ENCODE assay signal across 8 cellular contexts in genomic region chr10:102645388-102645740, GRCh38. TPM values are rescaled to one million over a fixed set of nuclear protein-coding genes. Genes with fewer than 3 reads are reported as not detected.
DNase-seq lines count a peak whose midpoint lies in the region; ATAC-seq, FAIRE-seq and TF ChIP-seq lines count a peak whose summit lies in the region.

No MANE protein-coding gene starts in this region.

- H3K27ac ChIP-seq in PC-9, result peak overlapping the region; percentile 83
- H3K27ac ChIP-seq in heart left ventricle, result peak overlapping the region; percentile 93 to 100 (median 98)
- peak overlapping the region; percentile 95 to 99 (median 98) for H3K27ac ChIP-seq in pancreas

- peak overlapping the region; percentile 62; the same call in 1 of the 2 replicates for H2AFZ ChIP-seq in PC-9

- H3K4me1 ChIP-seq in PC-9 (replicated peaks; ENCODE audit: insufficient read depth) (peaks cover 14% of the 10 kb centered on the region; the same call in 1 of the 2 replicates), adipocyte (ENCODE audit: control insufficient read depth, insufficient read depth, low read length) (peaks cover 36% of the 10 kb centered on the region), heart left ventricle (peaks cover 32 to 54% (median 43%) of the 10 kb centered on the region in 12 donors), pancreas (peaks cover 32 to 35% (median 35%) of the 10 kb centered on the region in 3 donors)

- DNase-seq in ACHN (peak; percentile 71), H7 (no peak), PC-9 (peak in 1 of 2 experiments; percentile 62), adipocyte (ENCODE audit: low read depth) (no peak), heart left ventricle (peak; percentile 80 to 91 (median 84)), pancreas (peak in 5 of 6 donors; percentile 87 to 92 (median 88)), GM19239 (ENCODE audit: insufficient read length, low spot score) (no peak), D341Med (ENCODE audit: low spot score) (no peak)

- H3K9ac ChIP-seq in adipocyte (ENCODE audit: low read length), result peak overlapping the region; percentile 100

- FAIRE-seq in pancreas (lab: Jason Lieb, UNC), result no peak
- FAIRE-seq in GM19239 (lab: Jason Lieb, UNC), result no peak

- in situ Hi-C loops in ACHN (cut with HindIII; ENCODE audit: low pct_ligation_motif_present, low pct_unique_long_range_greater_than_20kb, low sequenced_read_pairs), result no loop called here

- H3K36me3 ChIP-seq in H7 (replicated peaks; ENCODE audit: control insufficient read depth, insufficient read depth, low read length), result no peaks in the 10 kb centered on the region
- no peaks in the 10 kb centered on the region for H3K36me3 ChIP-seq in PC-9 (ENCODE audit: low read depth)
- peaks cover 4% of the 10 kb centered on the region for H3K36me3 ChIP-seq in adipocyte (ENCODE audit: control insufficient read depth, insufficient read depth, low read length, severe bottlenecking)
- peaks cover 0 to 8% (median 0%) of the 10 kb centered on the region in 9 donors for H3K36me3 ChIP-seq in heart left ventricle
- H3K36me3 ChIP-seq in pancreas, result no peaks in the 10 kb centered on the region

- H3K9me3 ChIP-seq in PC-9 (ENCODE audit: insufficient read depth, low read depth) (no peaks in the 10 kb centered on the region), adipocyte (ENCODE audit: control insufficient read depth, low read length) (no peaks in the 10 kb centered on the region), heart left ventricle (no peaks in the 10 kb centered on the region), pancreas (no peaks in the 10 kb centered on the region)

- H3K4me3 ChIP-seq in H7 (ENCODE audit: insufficient read depth, low read depth, low read length), result peak overlapping the region; percentile 63
- H3K4me3 ChIP-seq in PC-9, result peak overlapping the region; percentile 70
- H3K4me3 ChIP-seq in adipocyte (ENCODE audit: low read length), result peak overlapping the region; percentile 100
- H3K4me3 ChIP-seq in heart left ventricle, result peak overlapping the region; percentile 68 to 97 (median 86)
- H3K4me3 ChIP-seq in pancreas, result peak overlapping the region; percentile 65 to 90 (median 84)

- no peak for TF ChIP-seq POLR2A in heart left ventricle (IDR thresholded peaks at IDR 0.05)

- TSS peak; percentile 55 for BruUV-seq in PC-9 (replicated peaks; lab: Mats Ljungman, UMichigan)

- CTCF ChIA-PET in PC-9 (lab: Charles Lee), result interaction anchor here (1.0 kb wide), 1 partner anchor 49 kb away, joined by 4 read pairs; no protein-coding TSS in a partner anchor

- TF ChIP-seq CTCF in PC-9 (conservative IDR thresholded peaks at IDR 0.05) (no peak), heart left ventricle (IDR thresholded peaks at IDR 0.05) (no peak), pancreas (IDR thresholded peaks at IDR 0.05) (no peak)

- peaks cover 17% of the 10 kb centered on the region for H4K20me1 ChIP-seq in PC-9 (ENCODE audit: insufficient read depth)

- H3K4me2 ChIP-seq in PC-9, result peak overlapping the region; percentile 85

- peaks cover 61% of the 10 kb centered on the region for H3K79me2 ChIP-seq in PC-9 (ENCODE audit: low read depth)

- 0 to 1% (median 1%) methylated on average over 8 to 12 of the region's 12 CpGs for WGBS in heart left ventricle, 4 donors
- 0 to 1% methylated on average over 12 of the region's 12 CpGs for WGBS in pancreas, 2 donors

- H3K9me2 ChIP-seq in PC-9 (ENCODE audit: insufficient read depth), result no peaks in the 10 kb centered on the region

- peaks cover 26% of the 10 kb centered on the region for H3F3A ChIP-seq in PC-9 (ENCODE audit: insufficient read depth, low read depth)

- intact Hi-C loops in PC-9 (cut with micrococcal nuclease; ENCODE audit: unreplicated experiment), result loop anchor here (5.0 to 10.0 kb wide), 2 partner anchors 67 to 251 kb away; partner anchors contain the start of genes ARL3, NFKB2 and SFXN2
- intact Hi-C loops in heart left ventricle (cut with DNase I), result loop anchor here in 5 of 10 donors (2.0 to 10.0 kb wide), 8 partner anchors 29 to 141 kb away; partner anchors contain the start of genes ARL3 (in 3 of the 5), SFXN2 (in 3 of the 5), ACTR1A (in 2 of the 5) and SUFU (in 2 of the 5)
- intact Hi-C loops in pancreas (cut with DNase I), result no loop called here

- POLR2A ChIA-PET in PC-9 (lab: Charles Lee; ENCODE audit: unreplicated experiment), result interaction anchor here (0.6 kb wide), 1 partner anchor 10 kb away, joined by 4 read pairs; no protein-coding TSS in a partner anchor

- H3K27me3 ChIP-seq in H7 (ENCODE audit: control insufficient read depth, insufficient read depth, low read length) (no peaks in the 10 kb centered on the region), PC-9 (ENCODE audit: insufficient read depth, low read depth) (no peaks in the 10 kb centered on the region), adipocyte (replicated peaks; ENCODE audit: control insufficient read depth, insufficient read depth, low read length) (no peaks in the 10 kb centered on the region), heart left ventricle (no peaks in the 10 kb centered on the region), pancreas (no peaks in the 10 kb centered on the region)

- ATAC-seq in heart left ventricle, result peak; percentile 3 to 36 (median 17)
- peak; percentile 43 to 53 (median 46) for ATAC-seq in pancreas

RNA-seq across cellular contexts. Expression of gene TRIM8, which starts 1.1 kb away (rescaled TPM):
- total RNA-seq in H7 (2014; rRNA removed; shearing (Covaris generic)), result 43.5 and 46.4 TPM in 2 replicates
- total RNA-seq in PC-9 (2021) (59.8 and 73.0 TPM in 2 replicates), heart left ventricle (100 to 1,000 TPM in 6 of 9 donors, 10 to 100 TPM in 3; 91.5 to 225 (median 107) TPM), pancreas (100 to 1,000 TPM in 1 of 6 donors, 10 to 100 TPM in 5; 65.2 to 106 (median 76.7) TPM)
- polyA plus RNA-seq in heart left ventricle (10 to 100 TPM; 38.9 to 94.6 TPM), pancreas (10 to 100 TPM; 42.2 to 53.2 TPM)

Comparison
In these comparisons a context has a peak if more than half of its experiments do, and no peak if none do; other contexts are left out.
1. DNase-seq: peak in ACHN (single experiment), heart left ventricle (5 of 5) and pancreas (5 of 6); none in H7 (single experiment), adipocyte (single experiment), GM19239 (single experiment) and D341Med (single experiment).
2. Peak in every context shown above with its lines, with median percentiles within 50 percentile points of each other: H3K4me3 ChIP-seq and H3K27ac ChIP-seq.